In the genomic region with DNA sequence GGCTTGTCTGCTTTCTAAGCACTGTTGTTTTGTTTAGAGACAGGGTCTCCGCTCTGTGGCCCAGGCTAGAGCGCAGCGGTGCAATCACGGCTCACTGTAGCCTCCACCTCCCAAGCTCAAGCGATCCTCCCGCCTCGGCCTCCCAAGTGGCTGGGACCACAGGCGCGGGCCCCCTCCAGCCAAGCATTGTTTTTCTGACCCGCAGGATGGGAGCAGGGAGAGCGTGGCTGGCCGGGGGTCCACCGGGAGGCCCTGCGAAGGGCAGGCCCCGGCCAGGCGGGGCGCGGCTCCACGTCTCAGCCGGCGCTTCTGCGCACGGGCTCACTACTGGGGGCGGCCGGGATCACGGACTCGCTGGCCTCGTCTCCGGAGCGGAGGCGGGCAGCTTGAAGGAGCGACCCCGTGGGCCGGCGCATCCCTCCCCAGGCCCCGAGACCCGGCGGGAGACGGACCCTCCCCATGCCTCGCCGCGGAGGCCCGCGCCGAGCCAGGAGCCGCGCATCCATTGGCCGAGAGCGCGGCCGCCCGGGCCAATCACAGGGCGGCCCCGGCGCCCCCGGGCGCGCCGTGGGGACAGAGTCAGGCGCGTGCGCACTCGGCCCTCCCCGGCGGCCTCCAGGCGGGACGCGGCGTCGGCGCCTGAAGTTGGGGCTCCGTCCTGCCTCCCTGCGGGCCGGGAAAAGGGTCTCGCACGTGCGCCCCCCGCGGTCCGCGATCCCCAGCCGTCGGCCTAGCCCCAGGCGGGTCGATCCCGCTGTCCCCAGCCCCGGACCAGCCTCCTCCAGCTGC, we compare ENCODE assay signal across 1 cellular context.
TF ChIP-seq lines count a peak whose summit lies in the region.

No MANE protein-coding gene starts in this region.

TF ChIP-seq in K562, 482 proteins besides CTCF, POLR2A, EP300 and RAD21 (continues in another document):
- no peak for TF ChIP-seq ZSCAN29 (IDR thresholded peaks at IDR 0.05)
- no peak for TF ChIP-seq MTA2 (IDR thresholded peaks at IDR 0.05; ENCODE audit: low read depth)
- TF ChIP-seq CBX1 (IDR thresholded peaks at IDR 0.05; ENCODE audit: low read depth), result peak; percentile 64; the same call in 1 of the 2 replicates
- TF ChIP-seq RFX1 (IDR thresholded peaks at IDR 0.05), result no peak
- TF ChIP-seq, protein P1, sequence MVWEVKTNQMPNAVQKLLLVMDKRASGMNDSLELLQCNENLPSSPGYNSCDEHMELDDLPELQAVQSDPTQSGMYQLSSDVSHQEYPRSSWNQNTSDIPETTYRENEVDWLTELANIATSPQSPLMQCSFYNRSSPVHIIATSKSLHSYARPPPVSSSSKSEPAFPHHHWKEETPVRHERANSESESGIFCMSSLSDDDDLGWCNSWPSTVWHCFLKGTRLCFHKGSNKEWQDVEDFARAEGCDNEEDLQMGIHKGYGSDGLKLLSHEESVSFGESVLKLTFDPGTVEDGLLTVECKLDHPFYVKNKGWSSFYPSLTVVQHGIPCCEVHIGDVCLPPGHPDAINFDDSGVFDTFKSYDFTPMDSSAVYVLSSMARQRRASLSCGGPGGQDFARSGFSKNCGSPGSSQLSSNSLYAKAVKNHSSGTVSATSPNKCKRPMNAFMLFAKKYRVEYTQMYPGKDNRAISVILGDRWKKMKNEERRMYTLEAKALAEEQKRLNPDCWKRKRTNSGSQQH (CRISPR knock-in tag; IDR thresholded peaks at IDR 0.05), result no peak
- TF ChIP-seq, protein P2, sequence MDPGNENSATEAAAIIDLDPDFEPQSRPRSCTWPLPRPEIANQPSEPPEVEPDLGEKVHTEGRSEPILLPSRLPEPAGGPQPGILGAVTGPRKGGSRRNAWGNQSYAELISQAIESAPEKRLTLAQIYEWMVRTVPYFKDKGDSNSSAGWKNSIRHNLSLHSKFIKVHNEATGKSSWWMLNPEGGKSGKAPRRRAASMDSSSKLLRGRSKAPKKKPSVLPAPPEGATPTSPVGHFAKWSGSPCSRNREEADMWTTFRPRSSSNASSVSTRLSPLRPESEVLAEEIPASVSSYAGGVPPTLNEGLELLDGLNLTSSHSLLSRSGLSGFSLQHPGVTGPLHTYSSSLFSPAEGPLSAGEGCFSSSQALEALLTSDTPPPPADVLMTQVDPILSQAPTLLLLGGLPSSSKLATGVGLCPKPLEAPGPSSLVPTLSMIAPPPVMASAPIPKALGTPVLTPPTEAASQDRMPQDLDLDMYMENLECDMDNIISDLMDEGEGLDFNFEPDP (CRISPR knock-in tag; IDR thresholded peaks at IDR 0.05), result no peak
- peak; percentile 21; the same call in 1 of the 2 replicates for TF ChIP-seq SMARCA5 (IDR thresholded peaks at IDR 0.05)
- TF ChIP-seq, protein P3, sequence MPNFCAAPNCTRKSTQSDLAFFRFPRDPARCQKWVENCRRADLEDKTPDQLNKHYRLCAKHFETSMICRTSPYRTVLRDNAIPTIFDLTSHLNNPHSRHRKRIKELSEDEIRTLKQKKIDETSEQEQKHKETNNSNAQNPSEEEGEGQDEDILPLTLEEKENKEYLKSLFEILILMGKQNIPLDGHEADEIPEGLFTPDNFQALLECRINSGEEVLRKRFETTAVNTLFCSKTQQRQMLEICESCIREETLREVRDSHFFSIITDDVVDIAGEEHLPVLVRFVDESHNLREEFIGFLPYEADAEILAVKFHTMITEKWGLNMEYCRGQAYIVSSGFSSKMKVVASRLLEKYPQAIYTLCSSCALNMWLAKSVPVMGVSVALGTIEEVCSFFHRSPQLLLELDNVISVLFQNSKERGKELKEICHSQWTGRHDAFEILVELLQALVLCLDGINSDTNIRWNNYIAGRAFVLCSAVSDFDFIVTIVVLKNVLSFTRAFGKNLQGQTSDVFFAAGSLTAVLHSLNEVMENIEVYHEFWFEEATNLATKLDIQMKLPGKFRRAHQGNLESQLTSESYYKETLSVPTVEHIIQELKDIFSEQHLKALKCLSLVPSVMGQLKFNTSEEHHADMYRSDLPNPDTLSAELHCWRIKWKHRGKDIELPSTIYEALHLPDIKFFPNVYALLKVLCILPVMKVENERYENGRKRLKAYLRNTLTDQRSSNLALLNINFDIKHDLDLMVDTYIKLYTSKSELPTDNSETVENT (CRISPR knock-in tag; IDR thresholded peaks at IDR 0.05), result 0 out of 2 replicates have a peak, but pooled peaks have one; percentile 69
- TF ChIP-seq, protein P4, sequence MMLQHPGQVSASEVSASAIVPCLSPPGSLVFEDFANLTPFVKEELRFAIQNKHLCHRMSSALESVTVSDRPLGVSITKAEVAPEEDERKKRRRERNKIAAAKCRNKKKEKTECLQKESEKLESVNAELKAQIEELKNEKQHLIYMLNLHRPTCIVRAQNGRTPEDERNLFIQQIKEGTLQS (IDR thresholded peaks at IDR 0.05), result no peak
- TF ChIP-seq, protein P4 (CRISPR knock-in tag; conservative IDR thresholded peaks at IDR 0.05), result no peak
- no peak for TF ChIP-seq ZNF217 (CRISPR knock-in tag; IDR thresholded peaks at IDR 0.05)
- no peak for TF ChIP-seq MTA1 (IDR thresholded peaks at IDR 0.05; ENCODE audit: borderline replicate concordance)
- no peak for TF ChIP-seq ARID1B (IDR thresholded peaks at IDR 0.05)
- TF ChIP-seq MCM7 (IDR thresholded peaks at IDR 0.05), result no peak
- peak; percentile 92 for TF ChIP-seq NRF1 (conservative IDR thresholded peaks at IDR 0.05 in 1 of 2, IDR thresholded peaks at IDR 0.05 in 1 of 2)
- no peak for TF ChIP-seq KHSRP (IDR thresholded peaks at IDR 0.05)
- peak; percentile 23; the same call in 1 of the 2 replicates for TF ChIP-seq PML (IDR thresholded peaks at IDR 0.05; ENCODE audit: low read length)
- TF ChIP-seq, protein P5, sequence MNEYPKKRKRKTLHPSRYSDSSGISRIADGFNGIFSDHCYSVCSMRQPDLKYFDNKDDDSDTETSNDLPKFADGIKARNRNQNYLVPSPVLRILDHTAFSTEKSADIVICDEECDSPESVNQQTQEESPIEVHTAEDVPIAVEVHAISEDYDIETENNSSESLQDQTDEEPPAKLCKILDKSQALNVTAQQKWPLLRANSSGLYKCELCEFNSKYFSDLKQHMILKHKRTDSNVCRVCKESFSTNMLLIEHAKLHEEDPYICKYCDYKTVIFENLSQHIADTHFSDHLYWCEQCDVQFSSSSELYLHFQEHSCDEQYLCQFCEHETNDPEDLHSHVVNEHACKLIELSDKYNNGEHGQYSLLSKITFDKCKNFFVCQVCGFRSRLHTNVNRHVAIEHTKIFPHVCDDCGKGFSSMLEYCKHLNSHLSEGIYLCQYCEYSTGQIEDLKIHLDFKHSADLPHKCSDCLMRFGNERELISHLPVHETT (CRISPR knock-in tag; conservative IDR thresholded peaks at IDR 0.05 in 1 of 2, IDR thresholded peaks at IDR 0.05 in 1 of 2), result peak; percentile 20 to 65; a peak in 1 of 4 replicates
- TF ChIP-seq EWSR1 (IDR thresholded peaks at IDR 0.05; ENCODE audit: borderline replicate concordance, low read depth, partially characterized antibody), result no peak
- TF ChIP-seq, protein P6, sequence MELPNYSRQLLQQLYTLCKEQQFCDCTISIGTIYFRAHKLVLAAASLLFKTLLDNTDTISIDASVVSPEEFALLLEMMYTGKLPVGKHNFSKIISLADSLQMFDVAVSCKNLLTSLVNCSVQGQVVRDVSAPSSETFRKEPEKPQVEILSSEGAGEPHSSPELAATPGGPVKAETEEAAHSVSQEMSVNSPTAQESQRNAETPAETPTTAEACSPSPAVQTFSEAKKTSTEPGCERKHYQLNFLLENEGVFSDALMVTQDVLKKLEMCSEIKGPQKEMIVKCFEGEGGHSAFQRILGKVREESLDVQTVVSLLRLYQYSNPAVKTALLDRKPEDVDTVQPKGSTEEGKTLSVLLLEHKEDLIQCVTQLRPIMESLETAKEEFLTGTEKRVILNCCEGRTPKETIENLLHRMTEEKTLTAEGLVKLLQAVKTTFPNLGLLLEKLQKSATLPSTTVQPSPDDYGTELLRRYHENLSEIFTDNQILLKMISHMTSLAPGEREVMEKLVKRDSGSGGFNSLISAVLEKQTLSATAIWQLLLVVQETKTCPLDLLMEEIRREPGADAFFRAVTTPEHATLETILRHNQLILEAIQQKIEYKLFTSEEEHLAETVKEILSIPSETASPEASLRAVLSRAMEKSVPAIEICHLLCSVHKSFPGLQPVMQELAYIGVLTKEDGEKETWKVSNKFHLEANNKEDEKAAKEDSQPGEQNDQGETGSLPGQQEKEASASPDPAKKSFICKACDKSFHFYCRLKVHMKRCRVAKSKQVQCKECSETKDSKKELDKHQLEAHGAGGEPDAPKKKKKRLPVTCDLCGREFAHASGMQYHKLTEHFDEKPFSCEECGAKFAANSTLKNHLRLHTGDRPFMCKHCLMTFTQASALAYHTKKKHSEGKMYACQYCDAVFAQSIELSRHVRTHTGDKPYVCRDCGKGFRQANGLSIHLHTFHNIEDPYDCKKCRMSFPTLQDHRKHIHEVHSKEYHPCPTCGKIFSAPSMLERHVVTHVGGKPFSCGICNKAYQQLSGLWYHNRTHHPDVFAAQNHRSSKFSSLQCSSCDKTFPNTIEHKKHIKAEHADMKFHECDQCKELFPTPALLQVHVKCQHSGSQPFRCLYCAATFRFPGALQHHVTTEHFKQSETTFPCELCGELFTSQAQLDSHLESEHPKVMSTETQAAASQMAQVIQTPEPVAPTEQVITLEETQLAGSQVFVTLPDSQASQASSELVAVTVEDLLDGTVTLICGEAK (IDR thresholded peaks at IDR 0.05), result no peak
- TF ChIP-seq, protein P6 (CRISPR knock-in tag; IDR thresholded peaks at IDR 0.05), result no peak; the same call in 1 of the 2 replicates
- TF ChIP-seq, protein P7, sequence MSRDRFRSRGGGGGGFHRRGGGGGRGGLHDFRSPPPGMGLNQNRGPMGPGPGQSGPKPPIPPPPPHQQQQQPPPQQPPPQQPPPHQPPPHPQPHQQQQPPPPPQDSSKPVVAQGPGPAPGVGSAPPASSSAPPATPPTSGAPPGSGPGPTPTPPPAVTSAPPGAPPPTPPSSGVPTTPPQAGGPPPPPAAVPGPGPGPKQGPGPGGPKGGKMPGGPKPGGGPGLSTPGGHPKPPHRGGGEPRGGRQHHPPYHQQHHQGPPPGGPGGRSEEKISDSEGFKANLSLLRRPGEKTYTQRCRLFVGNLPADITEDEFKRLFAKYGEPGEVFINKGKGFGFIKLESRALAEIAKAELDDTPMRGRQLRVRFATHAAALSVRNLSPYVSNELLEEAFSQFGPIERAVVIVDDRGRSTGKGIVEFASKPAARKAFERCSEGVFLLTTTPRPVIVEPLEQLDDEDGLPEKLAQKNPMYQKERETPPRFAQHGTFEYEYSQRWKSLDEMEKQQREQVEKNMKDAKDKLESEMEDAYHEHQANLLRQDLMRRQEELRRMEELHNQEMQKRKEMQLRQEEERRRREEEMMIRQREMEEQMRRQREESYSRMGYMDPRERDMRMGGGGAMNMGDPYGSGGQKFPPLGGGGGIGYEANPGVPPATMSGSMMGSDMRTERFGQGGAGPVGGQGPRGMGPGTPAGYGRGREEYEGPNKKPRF (IDR thresholded peaks at IDR 0.05; ENCODE audit: low read depth, low read length), result no peak
- 0 out of 2 replicates have a peak, but pooled peaks have one; percentile 27 for TF ChIP-seq SOX6 (IDR thresholded peaks at IDR 0.05)
- TF ChIP-seq ZNF644 (tag; IDR thresholded peaks at IDR 0.05; ENCODE audit: low read depth), result no peak
- TF ChIP-seq EP400 (IDR thresholded peaks at IDR 0.05), result peak; percentile 41; the same call in 1 of the 2 replicates
- peak; percentile 65; the same call in 1 of the 2 replicates for TF ChIP-seq HDAC8 (tag; IDR thresholded peaks at IDR 0.05)
- TF ChIP-seq ZNF124 (CRISPR knock-in tag; IDR thresholded peaks at IDR 0.05), result no peak
- TF ChIP-seq DDX20 (tag; IDR thresholded peaks at IDR 0.05; ENCODE audit: low read depth), result no peak
- peak; percentile 55 for TF ChIP-seq SMAD1 (IDR thresholded peaks at IDR 0.05; ENCODE audit: low read depth, low read length, partially characterized antibody)
- TF ChIP-seq ZKSCAN3 (CRISPR knock-in tag; IDR thresholded peaks at IDR 0.05), result no peak
